In the genomic region with DNA sequence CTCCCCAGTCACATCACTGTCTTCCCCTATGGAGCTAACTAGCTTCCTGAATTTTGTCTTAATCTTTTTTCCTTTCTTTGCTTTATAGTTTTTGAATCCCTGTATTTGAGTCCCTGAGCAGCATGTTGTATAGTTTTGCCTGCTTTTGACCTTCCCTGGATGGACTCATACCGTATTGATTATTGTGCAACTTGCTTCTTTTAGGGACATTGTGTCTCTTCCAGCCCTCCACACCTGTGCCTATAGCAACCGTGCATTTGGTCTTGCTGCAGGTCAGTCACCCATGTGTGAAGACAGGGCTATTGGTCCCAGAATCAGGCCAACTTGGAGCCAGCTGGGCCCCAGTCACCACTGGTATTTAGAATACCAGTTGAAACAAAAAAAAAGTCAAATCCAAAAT, we compare ENCODE assay signal across 1 cellular context.
TF ChIP-seq lines count a peak whose summit lies in the region.

No MANE protein-coding gene starts in this region.

TF ChIP-seq in HepG2, 621 proteins besides CTCF, POLR2A, EP300 and RAD21 (continued from another document):
- TF ChIP-seq, protein P1, sequence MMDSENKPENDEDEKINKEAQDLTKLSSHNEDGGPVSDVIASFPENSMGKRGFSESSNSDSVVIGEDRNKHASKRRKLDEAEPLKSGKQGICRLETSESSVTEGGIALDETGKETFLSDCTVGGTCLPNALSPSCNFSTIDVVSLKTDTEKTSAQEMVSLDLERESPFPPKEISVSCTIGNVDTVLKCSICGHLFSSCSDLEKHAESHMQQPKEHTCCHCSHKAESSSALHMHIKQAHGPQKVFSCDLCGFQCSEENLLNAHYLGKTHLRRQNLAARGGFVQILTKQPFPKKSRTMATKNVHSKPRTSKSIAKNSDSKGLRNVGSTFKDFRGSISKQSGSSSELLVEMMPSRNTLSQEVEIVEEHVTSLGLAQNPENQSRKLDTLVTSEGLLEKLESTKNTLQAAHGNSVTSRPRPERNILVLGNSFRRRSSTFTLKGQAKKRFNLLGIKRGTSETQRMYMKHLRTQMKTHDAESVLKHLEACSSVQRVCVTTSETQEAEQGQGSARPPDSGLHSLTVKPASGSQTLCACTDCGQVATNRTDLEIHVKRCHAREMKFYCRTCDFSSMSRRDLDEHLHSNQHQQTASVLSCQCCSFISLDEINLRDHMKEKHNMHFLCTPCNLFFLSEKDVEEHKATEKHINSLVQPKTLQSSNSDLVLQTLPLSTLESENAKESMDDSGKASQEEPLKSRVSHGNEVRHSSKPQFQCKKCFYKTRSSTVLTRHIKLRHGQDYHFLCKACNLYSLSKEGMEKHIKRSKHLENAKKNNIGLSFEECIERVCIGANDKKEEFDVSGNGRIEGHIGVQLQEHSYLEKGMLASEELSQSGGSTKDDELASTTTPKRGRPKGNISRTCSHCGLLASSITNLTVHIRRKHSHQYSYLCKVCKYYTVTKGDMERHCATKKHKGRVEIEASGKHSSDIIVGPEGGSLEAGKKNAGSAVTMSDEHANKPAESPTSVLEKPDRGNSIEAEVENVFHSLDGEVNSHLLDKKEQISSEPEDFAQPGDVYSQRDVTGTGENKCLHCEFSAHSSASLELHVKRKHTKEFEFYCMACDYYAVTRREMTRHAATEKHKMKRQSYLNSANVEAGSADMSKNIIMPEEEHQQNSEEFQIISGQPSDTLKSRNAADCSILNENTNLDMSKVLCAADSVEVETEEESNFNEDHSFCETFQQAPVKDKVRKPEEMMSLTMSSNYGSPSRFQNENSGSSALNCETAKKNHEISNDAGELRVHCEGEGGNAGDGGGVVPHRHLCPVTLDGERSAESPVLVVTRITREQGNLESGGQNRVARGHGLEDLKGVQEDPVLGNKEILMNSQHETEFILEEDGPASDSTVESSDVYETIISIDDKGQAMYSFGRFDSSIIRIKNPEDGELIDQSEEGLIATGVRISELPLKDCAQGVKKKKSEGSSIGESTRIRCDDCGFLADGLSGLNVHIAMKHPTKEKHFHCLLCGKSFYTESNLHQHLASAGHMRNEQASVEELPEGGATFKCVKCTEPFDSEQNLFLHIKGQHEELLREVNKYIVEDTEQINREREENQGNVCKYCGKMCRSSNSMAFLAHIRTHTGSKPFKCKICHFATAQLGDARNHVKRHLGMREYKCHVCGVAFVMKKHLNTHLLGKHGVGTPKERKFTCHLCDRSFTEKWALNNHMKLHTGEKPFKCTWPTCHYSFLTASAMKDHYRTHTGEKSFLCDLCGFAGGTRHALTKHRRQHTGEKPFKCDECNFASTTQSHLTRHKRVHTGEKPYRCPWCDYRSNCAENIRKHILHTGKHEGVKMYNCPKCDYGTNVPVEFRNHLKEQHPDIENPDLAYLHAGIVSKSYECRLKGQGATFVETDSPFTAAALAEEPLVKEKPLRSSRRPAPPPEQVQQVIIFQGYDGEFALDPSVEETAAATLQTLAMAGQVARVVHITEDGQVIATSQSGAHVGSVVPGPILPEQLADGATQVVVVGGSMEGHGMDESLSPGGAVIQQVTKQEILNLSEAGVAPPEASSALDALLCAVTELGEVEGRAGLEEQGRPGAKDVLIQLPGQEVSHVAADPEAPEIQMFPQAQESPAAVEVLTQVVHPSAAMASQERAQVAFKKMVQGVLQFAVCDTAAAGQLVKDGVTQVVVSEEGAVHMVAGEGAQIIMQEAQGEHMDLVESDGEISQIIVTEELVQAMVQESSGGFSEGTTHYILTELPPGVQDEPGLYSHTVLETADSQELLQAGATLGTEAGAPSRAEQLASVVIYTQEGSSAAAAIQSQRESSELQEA (CRISPR knock-in tag; IDR thresholded peaks at IDR 0.05; ENCODE audit: not compliant biosample characterization) = no peak
- TF ChIP-seq GATAD1 (CRISPR knock-in tag; IDR thresholded peaks at IDR 0.05) = no peak
- no peak for TF ChIP-seq HIVEP1 (CRISPR knock-in tag; IDR thresholded peaks at IDR 0.05)
